3 cellular contexts compared by ENCODE assay signal in the genomic region with DNA sequence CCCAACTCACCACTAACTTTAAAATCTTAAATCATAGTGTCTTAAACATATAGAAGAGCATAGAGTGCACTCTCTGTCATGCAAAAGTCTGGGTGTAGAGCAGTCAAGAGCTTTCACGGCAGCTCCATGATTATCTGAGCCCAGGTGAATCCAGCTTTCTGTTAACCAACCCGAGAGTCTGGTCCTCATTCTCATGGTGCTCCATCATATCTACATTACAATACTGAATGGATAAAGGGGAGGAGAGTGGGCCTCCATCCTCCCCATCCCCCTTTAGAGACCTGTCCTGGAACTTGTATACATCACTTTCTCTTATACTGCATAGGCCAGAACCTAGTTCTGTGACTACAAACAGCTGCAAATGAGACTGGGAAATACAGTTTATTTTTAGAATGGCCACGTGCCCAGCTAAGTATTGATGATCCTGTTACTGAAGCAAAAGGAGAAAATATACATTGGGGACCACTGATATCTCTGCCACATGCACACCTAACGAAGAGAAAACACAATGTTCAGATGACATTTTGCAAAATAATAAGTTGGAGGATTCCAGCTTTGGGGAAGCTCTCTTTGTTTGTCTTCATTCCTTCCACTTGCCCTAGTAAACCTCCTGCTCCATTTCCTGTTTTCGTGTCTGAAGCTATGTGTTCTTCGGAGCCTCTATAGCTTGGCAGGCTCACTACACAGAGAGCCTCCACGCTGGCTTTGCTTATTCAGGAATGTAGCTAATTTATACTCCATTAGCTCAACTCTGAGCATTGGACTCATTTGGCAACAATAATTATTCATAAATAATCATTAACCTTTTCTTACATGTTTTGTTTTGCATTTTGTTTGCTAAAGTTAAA.
TF ChIP-seq lines count a peak whose summit lies in the region.

No MANE protein-coding gene starts in this region.

TF ChIP-seq in liver, 16 proteins besides CTCF, POLR2A, EP300 and RAD21:
- TF ChIP-seq, protein P1, sequence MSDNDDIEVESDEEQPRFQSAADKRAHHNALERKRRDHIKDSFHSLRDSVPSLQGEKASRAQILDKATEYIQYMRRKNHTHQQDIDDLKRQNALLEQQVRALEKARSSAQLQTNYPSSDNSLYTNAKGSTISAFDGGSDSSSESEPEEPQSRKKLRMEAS (IDR thresholded peaks at IDR 0.05), result peak; percentile 11
- TF ChIP-seq FOXA2 (IDR thresholded peaks at IDR 0.05) (no peak), JUND (IDR thresholded peaks at IDR 0.05) (no peak)
- TF ChIP-seq, protein P2, sequence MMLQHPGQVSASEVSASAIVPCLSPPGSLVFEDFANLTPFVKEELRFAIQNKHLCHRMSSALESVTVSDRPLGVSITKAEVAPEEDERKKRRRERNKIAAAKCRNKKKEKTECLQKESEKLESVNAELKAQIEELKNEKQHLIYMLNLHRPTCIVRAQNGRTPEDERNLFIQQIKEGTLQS (IDR thresholded peaks at IDR 0.05), result no peak
TF ChIP-seq in liver: peak in this region for 1.

TF ChIP-seq in HepG2, 621 proteins besides CTCF, POLR2A, EP300 and RAD21 (continued from another document):
- TF ChIP-seq ZMYM4 (CRISPR knock-in tag; IDR thresholded peaks at IDR 0.05), result no peak
- TF ChIP-seq, protein P3, sequence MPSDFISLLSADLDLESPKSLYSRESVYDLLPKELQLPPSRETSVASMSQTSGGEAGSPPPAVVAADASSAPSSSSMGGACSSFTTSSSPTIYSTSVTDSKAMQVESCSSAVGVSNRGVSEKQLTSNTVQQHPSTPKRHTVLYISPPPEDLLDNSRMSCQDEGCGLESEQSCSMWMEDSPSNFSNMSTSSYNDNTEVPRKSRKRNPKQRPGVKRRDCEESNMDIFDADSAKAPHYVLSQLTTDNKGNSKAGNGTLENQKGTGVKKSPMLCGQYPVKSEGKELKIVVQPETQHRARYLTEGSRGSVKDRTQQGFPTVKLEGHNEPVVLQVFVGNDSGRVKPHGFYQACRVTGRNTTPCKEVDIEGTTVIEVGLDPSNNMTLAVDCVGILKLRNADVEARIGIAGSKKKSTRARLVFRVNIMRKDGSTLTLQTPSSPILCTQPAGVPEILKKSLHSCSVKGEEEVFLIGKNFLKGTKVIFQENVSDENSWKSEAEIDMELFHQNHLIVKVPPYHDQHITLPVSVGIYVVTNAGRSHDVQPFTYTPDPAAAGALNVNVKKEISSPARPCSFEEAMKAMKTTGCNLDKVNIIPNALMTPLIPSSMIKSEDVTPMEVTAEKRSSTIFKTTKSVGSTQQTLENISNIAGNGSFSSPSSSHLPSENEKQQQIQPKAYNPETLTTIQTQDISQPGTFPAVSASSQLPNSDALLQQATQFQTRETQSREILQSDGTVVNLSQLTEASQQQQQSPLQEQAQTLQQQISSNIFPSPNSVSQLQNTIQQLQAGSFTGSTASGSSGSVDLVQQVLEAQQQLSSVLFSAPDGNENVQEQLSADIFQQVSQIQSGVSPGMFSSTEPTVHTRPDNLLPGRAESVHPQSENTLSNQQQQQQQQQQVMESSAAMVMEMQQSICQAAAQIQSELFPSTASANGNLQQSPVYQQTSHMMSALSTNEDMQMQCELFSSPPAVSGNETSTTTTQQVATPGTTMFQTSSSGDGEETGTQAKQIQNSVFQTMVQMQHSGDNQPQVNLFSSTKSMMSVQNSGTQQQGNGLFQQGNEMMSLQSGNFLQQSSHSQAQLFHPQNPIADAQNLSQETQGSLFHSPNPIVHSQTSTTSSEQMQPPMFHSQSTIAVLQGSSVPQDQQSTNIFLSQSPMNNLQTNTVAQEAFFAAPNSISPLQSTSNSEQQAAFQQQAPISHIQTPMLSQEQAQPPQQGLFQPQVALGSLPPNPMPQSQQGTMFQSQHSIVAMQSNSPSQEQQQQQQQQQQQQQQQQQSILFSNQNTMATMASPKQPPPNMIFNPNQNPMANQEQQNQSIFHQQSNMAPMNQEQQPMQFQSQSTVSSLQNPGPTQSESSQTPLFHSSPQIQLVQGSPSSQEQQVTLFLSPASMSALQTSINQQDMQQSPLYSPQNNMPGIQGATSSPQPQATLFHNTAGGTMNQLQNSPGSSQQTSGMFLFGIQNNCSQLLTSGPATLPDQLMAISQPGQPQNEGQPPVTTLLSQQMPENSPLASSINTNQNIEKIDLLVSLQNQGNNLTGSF (CRISPR knock-in tag; IDR thresholded peaks at IDR 0.05), result no peak
- no peak for TF ChIP-seq ETV6 (CRISPR knock-in tag; conservative IDR thresholded peaks at IDR 0.05)
- TF ChIP-seq AHR (CRISPR knock-in tag; IDR thresholded peaks at IDR 0.05), result no peak
- no peak for TF ChIP-seq ZMAT3 (CRISPR knock-in tag; conservative IDR thresholded peaks at IDR 0.05)
- TF ChIP-seq SRSF1 (optimal IDR thresholded peaks at IDR 0.05; ENCODE audit: low read depth, low read length), result no peak
- no peak for TF ChIP-seq SP2 (CRISPR knock-in tag; IDR thresholded peaks at IDR 0.05)
- TF ChIP-seq GATA4 (IDR thresholded peaks at IDR 0.05; ENCODE audit: borderline replicate concordance, low read depth), result no peak
- no peak for TF ChIP-seq HOXA9 (CRISPR knock-in tag; IDR thresholded peaks at IDR 0.05; ENCODE audit: borderline replicate concordance)
- TF ChIP-seq ZNF607 (CRISPR knock-in tag; IDR thresholded peaks at IDR 0.05; ENCODE audit: borderline replicate concordance), result no peak
- no peak for TF ChIP-seq MAFK (conservative IDR thresholded peaks at IDR 0.05 in 1 of 2, IDR thresholded peaks at IDR 0.05 in 1 of 2; ENCODE audit: low read length in 2 of 2)
- TF ChIP-seq, protein P4, sequence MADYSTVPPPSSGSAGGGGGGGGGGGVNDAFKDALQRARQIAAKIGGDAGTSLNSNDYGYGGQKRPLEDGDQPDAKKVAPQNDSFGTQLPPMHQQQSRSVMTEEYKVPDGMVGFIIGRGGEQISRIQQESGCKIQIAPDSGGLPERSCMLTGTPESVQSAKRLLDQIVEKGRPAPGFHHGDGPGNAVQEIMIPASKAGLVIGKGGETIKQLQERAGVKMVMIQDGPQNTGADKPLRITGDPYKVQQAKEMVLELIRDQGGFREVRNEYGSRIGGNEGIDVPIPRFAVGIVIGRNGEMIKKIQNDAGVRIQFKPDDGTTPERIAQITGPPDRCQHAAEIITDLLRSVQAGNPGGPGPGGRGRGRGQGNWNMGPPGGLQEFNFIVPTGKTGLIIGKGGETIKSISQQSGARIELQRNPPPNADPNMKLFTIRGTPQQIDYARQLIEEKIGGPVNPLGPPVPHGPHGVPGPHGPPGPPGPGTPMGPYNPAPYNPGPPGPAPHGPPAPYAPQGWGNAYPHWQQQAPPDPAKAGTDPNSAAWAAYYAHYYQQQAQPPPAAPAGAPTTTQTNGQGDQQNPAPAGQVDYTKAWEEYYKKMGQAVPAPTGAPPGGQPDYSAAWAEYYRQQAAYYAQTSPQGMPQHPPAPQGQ (CRISPR knock-in tag; IDR thresholded peaks at IDR 0.05; ENCODE audit: borderline replicate concordance), result no peak
- TF ChIP-seq NKX3-1 (CRISPR knock-in tag; IDR thresholded peaks at IDR 0.05), result no peak
- TF ChIP-seq ZKSCAN5 (CRISPR knock-in tag; IDR thresholded peaks at IDR 0.05), result no peak

TF ChIP-seq in endothelial cell of umbilical vein, 7 proteins besides CTCF, POLR2A, EP300 and RAD21 (continued from another document):
- no peak for TF ChIP-seq EZH2 (IDR thresholded peaks at IDR 0.05; ENCODE audit: borderline replicate concordance, low read depth, low read length, severe bottlenecking)
- TF ChIP-seq MYC (IDR thresholded peaks at IDR 0.05; ENCODE audit: low read depth, low read length), result no peak
- TF ChIP-seq POLR2AphosphoS5 (IDR thresholded peaks at IDR 0.05; ENCODE audit: insufficient read depth, low read depth, low read length), result no peak
- no peak for TF ChIP-seq GATA2 (IDR thresholded peaks at IDR 0.05; ENCODE audit: insufficient read depth, insufficient read length, low read depth, low read length)
- TF ChIP-seq FOS (IDR thresholded peaks at IDR 0.05; ENCODE audit: borderline replicate concordance, insufficient read depth, low read length), result no peak
- TF ChIP-seq, protein P1 (IDR thresholded peaks at IDR 0.05; ENCODE audit: insufficient read depth, insufficient read length), result no peak
